1 cellular context compared by ENCODE assay signal in the genomic region with DNA sequence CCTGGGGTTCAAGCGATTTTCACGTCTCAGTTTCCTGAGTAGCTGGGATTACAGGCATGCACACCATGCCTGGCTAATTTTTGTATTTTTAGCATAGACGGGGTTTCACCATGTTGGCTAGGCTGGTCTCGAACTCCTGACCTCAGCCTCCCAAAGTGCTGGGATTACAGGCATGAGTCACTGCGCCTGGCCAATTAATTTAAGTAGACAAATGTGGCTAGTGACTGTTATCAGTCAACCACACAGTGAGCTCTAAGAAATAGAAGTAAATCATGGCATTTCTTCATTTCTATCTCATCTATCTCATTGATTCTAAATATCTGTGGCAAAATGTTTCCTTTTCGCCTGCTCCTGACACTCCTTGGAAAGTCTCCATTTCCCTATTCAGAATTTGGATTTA.
TF ChIP-seq lines count a peak whose summit lies in the region.

No MANE protein-coding gene starts in this region.

TF ChIP-seq in HEK293, 187 proteins besides CTCF, POLR2A, EP300 and RAD21 (continued from another document):
- TF ChIP-seq GLIS1 (tag by site-specific recombination; IDR thresholded peaks at IDR 0.05) (peak; percentile 37), SP7 (tag by site-specific recombination; IDR thresholded peaks at IDR 0.05) (0 out of 2 replicates have a peak, but pooled peaks have one; percentile 32)
- TF ChIP-seq, protein P1, sequence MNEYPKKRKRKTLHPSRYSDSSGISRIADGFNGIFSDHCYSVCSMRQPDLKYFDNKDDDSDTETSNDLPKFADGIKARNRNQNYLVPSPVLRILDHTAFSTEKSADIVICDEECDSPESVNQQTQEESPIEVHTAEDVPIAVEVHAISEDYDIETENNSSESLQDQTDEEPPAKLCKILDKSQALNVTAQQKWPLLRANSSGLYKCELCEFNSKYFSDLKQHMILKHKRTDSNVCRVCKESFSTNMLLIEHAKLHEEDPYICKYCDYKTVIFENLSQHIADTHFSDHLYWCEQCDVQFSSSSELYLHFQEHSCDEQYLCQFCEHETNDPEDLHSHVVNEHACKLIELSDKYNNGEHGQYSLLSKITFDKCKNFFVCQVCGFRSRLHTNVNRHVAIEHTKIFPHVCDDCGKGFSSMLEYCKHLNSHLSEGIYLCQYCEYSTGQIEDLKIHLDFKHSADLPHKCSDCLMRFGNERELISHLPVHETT (tag by site-specific recombination; IDR thresholded peaks at IDR 0.05) = 0 out of 2 replicates have a peak, but pooled peaks have one; percentile 45
